ENCODE assay signal across 8 cellular contexts in genomic region chr6:93416575-93417420, GRCh38. TPM values are rescaled to one million over a fixed set of nuclear protein-coding genes. Genes with fewer than 3 reads are reported as not detected.
DNase-seq lines count a peak whose midpoint lies in the region; ATAC-seq lines count a peak whose summit lies in the region.

No MANE protein-coding gene starts in this region.

- peaks cover 43 to 65% (median 59%) of the 10 kb centered on the region in 3 donors for H3K27me3 ChIP-seq in skeletal muscle tissue (ENCODE audit: control insufficient read depth in 3 of 3, insufficient read depth in 3 of 3, low read length in 3 of 3)

- no peaks in the 10 kb centered on the region for H3K36me3 ChIP-seq in skeletal muscle tissue (ENCODE audit: control insufficient read depth in 3 of 3, insufficient read depth in 3 of 3, low read length in 3 of 3)

- H3K4me3 ChIP-seq in iPS-11a (ENCODE audit: low read depth, low read length) (peak overlapping the region; percentile 86), skeletal muscle tissue (ENCODE audit: low read length in 3 of 3) (peak overlapping the region; percentile 58 to 64 (median 60))

- H3K36me3 Mint-ChIP-seq in activated naive CD8-positive, alpha-beta T cell treated with anti-CD3 and anti-CD28 coated beads, Interleukin-2, amount 50 U/mL, for 24 hours (ENCODE audit: low read depth) = no peaks in the 10 kb centered on the region

- DNase-seq in DMS53 (lab: John Stamatoyannopoulos, UW) = peak; percentile 80
- peak; percentile 61 for DNase-seq in NCI-H128 (lab: John Stamatoyannopoulos, UW; ENCODE audit: unreplicated experiment)
- no peak for DNase-seq in activated naive CD8-positive, alpha-beta T cell treated with anti-CD3 and anti-CD28 coated beads, Interleukin-2, amount 50 U/mL, for 24 hours

- no peak overlapping the region for H3K27ac ChIP-seq in skeletal muscle tissue (ENCODE audit: low read depth, low read length)

- H3K9me3 Mint-ChIP-seq in activated naive CD8-positive, alpha-beta T cell treated with anti-CD3 and anti-CD28 coated beads, Interleukin-2, amount 50 U/mL, for 24 hours = no peaks in the 10 kb centered on the region

- peaks cover 60% of the 10 kb centered on the region for H3K27me3 Mint-ChIP-seq in activated naive CD8-positive, alpha-beta T cell treated with anti-CD3 and anti-CD28 coated beads, Interleukin-2, amount 50 U/mL, for 24 hours

- H3K4me1 ChIP-seq in skeletal muscle tissue (ENCODE audit: control insufficient read depth in 3 of 3, insufficient read depth in 3 of 3, low read length in 3 of 3) = peaks cover 27 to 32% (median 31%) of the 10 kb centered on the region in 3 donors

- H3K4me1 Mint-ChIP-seq in activated naive CD8-positive, alpha-beta T cell treated with anti-CD3 and anti-CD28 coated beads, Interleukin-2, amount 50 U/mL, for 24 hours = peaks cover 23% of the 10 kb centered on the region

- no peaks in the 10 kb centered on the region for H3K9me3 ChIP-seq in skeletal muscle tissue (ENCODE audit: control insufficient read depth in 3 of 3, low read length in 3 of 3)

- no peak overlapping the region for H3K9ac ChIP-seq in skeletal muscle tissue (ENCODE audit: low read depth in 1 of 3, low read length in 3 of 3)

- H3K27ac Mint-ChIP-seq in activated naive CD8-positive, alpha-beta T cell treated with anti-CD3 and anti-CD28 coated beads, Interleukin-2, amount 50 U/mL, for 24 hours = no peak overlapping the region

- H3K4me3 Mint-ChIP-seq in activated naive CD8-positive, alpha-beta T cell treated with anti-CD3 and anti-CD28 coated beads, Interleukin-2, amount 50 U/mL, for 24 hours = no peak overlapping the region

- peak; percentile 20 for ATAC-seq in activated naive CD8-positive, alpha-beta T cell treated with anti-CD3 and anti-CD28 coated beads, Interleukin-2, amount 50 U/mL, for 24 hours
- ATAC-seq in HG03159 (IDR thresholded peaks at IDR 0.05; ENCODE audit: unreplicated experiment) = no peak
- ATAC-seq in GM19397 (IDR thresholded peaks at IDR 0.05; ENCODE audit: unreplicated experiment) = no peak
- ATAC-seq in HG02885 (IDR thresholded peaks at IDR 0.05; ENCODE audit: poor library complexity, unreplicated experiment) = no peak

RNA-seq across cellular contexts. Expression of gene EPHA7, which starts 2.6 kb away (rescaled TPM):
- total RNA-seq in skeletal muscle tissue = 8.4 TPM
